14 cellular contexts compared by ENCODE assay signal in genomic region chr5:38607930-38608545, GRCh38.
A peak's percentile ranks its signal among the peaks of the same experiment; 100 is the strongest.
DNase-seq lines count a peak whose midpoint lies in the region; ATAC-seq and TF ChIP-seq lines count a peak whose summit lies in the region.
"Had no signal": no experiment of that assay in that cellular context is flagged by ENCODE, and none has a peak within 500 bp of the region (broad histone marks: within the 10 kb centered on the region; RNA-seq: fewer than 3 reads in every experiment).

No MANE protein-coding gene starts in this region.

- in situ Hi-C loops in brain microvascular endothelial cell (cut with HindIII; ENCODE audit: low pct_ligation_motif_present, low sequenced_read_pairs) = no loop called here

- TF ChIP-seq RAD21 in Ishikawa (IDR thresholded peaks at IDR 0.05; ENCODE audit: low read depth) = no peak

- no peak for TF ChIP-seq CTCF in brain microvascular endothelial cell (IDR thresholded peaks at IDR 0.05; ENCODE audit: low read depth, low read length, missing control alignments)

- peak overlapping the region; percentile 78 for H3K27ac ChIP-seq in brain microvascular endothelial cell

- H3K27me3 ChIP-seq in brain microvascular endothelial cell (replicated peaks) = no peaks in the 10 kb centered on the region

- DNase-seq in DMS 273 treated with DMSO at 0.1 percent for 48 hours (lab: John Stamatoyannopoulos, UW) (peak; percentile 72), brain microvascular endothelial cell (peak; percentile 45), non-pigmented ciliary epithelial cell (ENCODE audit: low read depth) (peak; percentile 83), glomerular visceral epithelial cell (ENCODE audit: extremely low spot score) (no peak), GM19240 (ENCODE audit: insufficient read length, low spot score) (no peak), RPMI8226 (no peak)
- DNase-seq: activated naive CD4-positive, alpha-beta T cell treated with anti-CD3 and anti-CD28 coated beads, Interleukin-2, amount 50 U/mL, for 16 hours; CD4-positive, alpha-beta memory T cell; NCI-H1694 treated with DMSO at 0.1 percent for 48 hours; stimulated activated CD4-positive, alpha-beta T cell treated with anti-CD3 and anti-CD28 coated beads, Interleukin-4, amount 100 ng/mL, for 4 hours had no signal

- no peaks in the 10 kb centered on the region for H3K36me3 ChIP-seq in brain microvascular endothelial cell (replicated peaks)

- no peak overlapping the region for H3K4me3 ChIP-seq in brain microvascular endothelial cell (ENCODE audit: low read depth, low read length)
- H3K4me3 ChIP-seq: GM23338 had no signal

- ATAC-seq in HG03521 (IDR thresholded peaks at IDR 0.05; ENCODE audit: unreplicated experiment) = no peak
- ATAC-seq: GM23338, left lobe of liver had no signal

- TF ChIP-seq EP300 in Ishikawa (IDR thresholded peaks at IDR 0.05; ENCODE audit: borderline replicate concordance) = 0 out of 2 replicates have a peak, but pooled peaks have one; percentile 13

TF ChIP-seq in Ishikawa, 13 proteins besides CTCF, POLR2A, EP300 and RAD21:
- TF ChIP-seq ZBTB7A (IDR thresholded peaks at IDR 0.05; ENCODE audit: low read depth) (no peak), YY1 (IDR thresholded peaks at IDR 0.05; ENCODE audit: low read depth) (no peak), TEAD4 (IDR thresholded peaks at IDR 0.05) (peak; percentile 73), CEBPB (IDR thresholded peaks at IDR 0.05) (no peak), NFIC (IDR thresholded peaks at IDR 0.05) (peak; percentile 42; the same call in 1 of the 2 replicates)
TF ChIP-seq in Ishikawa: peak in this region for 2.

Comparison
In these comparisons a context has a peak if more than half of its experiments do, and no peak if none do; other contexts are left out.
1. DNase-seq: peak in DMS 273 treated with DMSO at 0.1 percent for 48 hours (single experiment), brain microvascular endothelial cell (single experiment) and non-pigmented ciliary epithelial cell (single experiment); none in glomerular visceral epithelial cell (single experiment), GM19240 (single experiment) and RPMI8226 (single experiment).